In the genomic region with DNA sequence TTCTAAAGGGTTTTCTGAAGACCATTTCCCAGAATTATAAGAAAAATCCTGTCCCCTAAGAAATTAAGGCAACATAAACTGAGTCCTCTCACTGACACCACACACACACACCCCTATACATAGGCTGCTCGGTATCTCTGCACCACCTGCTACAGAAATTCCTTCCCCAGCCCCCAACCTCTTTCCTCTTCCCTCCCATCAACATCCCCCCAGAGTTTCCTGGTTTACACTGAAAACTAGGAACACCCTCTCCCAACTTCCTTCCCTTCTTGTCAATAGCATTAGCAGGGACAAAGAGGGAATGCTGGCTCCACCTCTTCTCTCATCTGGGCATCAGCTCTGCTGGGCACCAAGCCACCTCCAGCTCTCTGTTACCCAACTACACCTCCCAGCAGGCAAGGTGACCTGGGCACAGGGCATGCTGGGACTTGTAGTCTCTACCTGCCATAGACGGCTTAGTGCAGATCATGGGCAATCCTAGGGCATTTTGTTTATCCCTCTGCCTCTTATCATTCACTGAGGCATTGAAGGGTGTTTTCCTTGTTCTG, we compare ENCODE assay signal across 7 cellular contexts. TPM values are rescaled to one million over a fixed set of nuclear protein-coding genes. Genes with fewer than 3 reads are reported as not detected.
DNase-seq lines count a peak whose midpoint lies in the region; ATAC-seq, FAIRE-seq and TF ChIP-seq lines count a peak whose summit lies in the region.

No MANE protein-coding gene starts in this region.

- no peaks in the 10 kb centered on the region for H3K36me3 Mint-ChIP-seq in WTC11

- no peak overlapping the region; the same call in 1 of the 2 replicates for H3K4me3 Mint-ChIP-seq in WTC11

- no peaks in the 10 kb centered on the region; the same call in 1 of the 2 replicates for H3K27me3 Mint-ChIP-seq in WTC11 (ENCODE audit: low read depth)

- peak overlapping the region; percentile 1; the same call in 1 of the 2 replicates for H3K27ac Mint-ChIP-seq in WTC11

- CTCF ChIA-PET in WTC11 (lab: Charles Lee) = interaction anchor here (0.6 to 7.2 kb wide), 29 partner anchors 12 to 306 kb away, joined by 3 to 196 read pairs (median 5); a partner anchor contains a TSS

- ATAC-seq in WTC11 (peak; percentile 89), left lobe of liver (peak; percentile 94)

- H3K4me1 Mint-ChIP-seq in WTC11 = peaks cover 33% of the 10 kb centered on the region

- FAIRE-seq in GM19239 (lab: Jason Lieb, UNC) = peak; percentile 52

- POLR2A ChIA-PET in WTC11 (lab: Charles Lee) = interaction anchor here (0.5 to 1.6 kb wide), 4 partner anchors 16 to 216 kb away, joined by 3 read pairs; a partner anchor contains a TSS

- TF ChIP-seq CTCF in WTC11 (IDR thresholded peaks at IDR 0.05) = no peak

- DNase-seq in GM19239 (ENCODE audit: insufficient read length, low spot score) (peak; percentile 89), NCI-H2029 (lab: John Stamatoyannopoulos, UW) (peak; percentile 84), WTC11 (ENCODE audit: low spot score) (peak; percentile 70), cerebellum (ENCODE audit: low spot score) (peak; percentile 87), left lobe of liver (ENCODE audit: low spot score) (peak; percentile 92), iPS-NIHi7 (ENCODE audit: extremely low spot score) (no peak)
- peak; percentile 37 to 52 for DNase-seq in stimulated activated CD4-positive, alpha-beta T cell treated with anti-CD3 and anti-CD28 coated beads, Interleukin-2, amount 100 ng/mL, for 48 hours

- no peaks in the 10 kb centered on the region for H3K9me3 Mint-ChIP-seq in WTC11

TF ChIP-seq in WTC11, 78 proteins besides CTCF, POLR2A, EP300 and RAD21:
- TF ChIP-seq, protein P1, sequence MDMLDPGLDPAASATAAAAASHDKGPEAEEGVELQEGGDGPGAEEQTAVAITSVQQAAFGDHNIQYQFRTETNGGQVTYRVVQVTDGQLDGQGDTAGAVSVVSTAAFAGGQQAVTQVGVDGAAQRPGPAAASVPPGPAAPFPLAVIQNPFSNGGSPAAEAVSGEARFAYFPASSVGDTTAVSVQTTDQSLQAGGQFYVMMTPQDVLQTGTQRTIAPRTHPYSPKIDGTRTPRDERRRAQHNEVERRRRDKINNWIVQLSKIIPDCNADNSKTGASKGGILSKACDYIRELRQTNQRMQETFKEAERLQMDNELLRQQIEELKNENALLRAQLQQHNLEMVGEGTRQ (CRISPR knock-in tag; IDR thresholded peaks at IDR 0.05) = peak; percentile 46; the same call in 1 of the 2 replicates
- TF ChIP-seq, protein P2, sequence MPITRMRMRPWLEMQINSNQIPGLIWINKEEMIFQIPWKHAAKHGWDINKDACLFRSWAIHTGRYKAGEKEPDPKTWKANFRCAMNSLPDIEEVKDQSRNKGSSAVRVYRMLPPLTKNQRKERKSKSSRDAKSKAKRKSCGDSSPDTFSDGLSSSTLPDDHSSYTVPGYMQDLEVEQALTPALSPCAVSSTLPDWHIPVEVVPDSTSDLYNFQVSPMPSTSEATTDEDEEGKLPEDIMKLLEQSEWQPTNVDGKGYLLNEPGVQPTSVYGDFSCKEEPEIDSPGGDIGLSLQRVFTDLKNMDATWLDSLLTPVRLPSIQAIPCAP (CRISPR knock-in tag; IDR thresholded peaks at IDR 0.05) = no peak

RNA-seq across cellular contexts. Expression of a gene that starts 15.7 kb away (rescaled TPM):
- total RNA-seq in WTC11 (2021) = 24.6 to 28.4 TPM (median 27.8 TPM) in 3 replicates
- 6.5 TPM for total RNA-seq in cerebellum
- 12.3 TPM for total RNA-seq in left lobe of liver

RNA-seq across cellular contexts. Expression of a gene that starts 19.1 kb away (rescaled TPM):
- total RNA-seq in WTC11 (2021) = 74.4 to 98.0 TPM (median 74.9 TPM) in 3 replicates
- total RNA-seq in cerebellum = 47.9 TPM
- 112 TPM for total RNA-seq in left lobe of liver

RNA-seq across cellular contexts. Expression of a gene that starts 51.3 kb away (rescaled TPM):
- 49.7 to 55.2 TPM (median 50.9 TPM) in 3 replicates for total RNA-seq in WTC11 (2021)
- total RNA-seq in cerebellum = 210 TPM
- 42.8 TPM for total RNA-seq in left lobe of liver
